ENCODE assay signal across 1 cellular context in the genomic region with DNA sequence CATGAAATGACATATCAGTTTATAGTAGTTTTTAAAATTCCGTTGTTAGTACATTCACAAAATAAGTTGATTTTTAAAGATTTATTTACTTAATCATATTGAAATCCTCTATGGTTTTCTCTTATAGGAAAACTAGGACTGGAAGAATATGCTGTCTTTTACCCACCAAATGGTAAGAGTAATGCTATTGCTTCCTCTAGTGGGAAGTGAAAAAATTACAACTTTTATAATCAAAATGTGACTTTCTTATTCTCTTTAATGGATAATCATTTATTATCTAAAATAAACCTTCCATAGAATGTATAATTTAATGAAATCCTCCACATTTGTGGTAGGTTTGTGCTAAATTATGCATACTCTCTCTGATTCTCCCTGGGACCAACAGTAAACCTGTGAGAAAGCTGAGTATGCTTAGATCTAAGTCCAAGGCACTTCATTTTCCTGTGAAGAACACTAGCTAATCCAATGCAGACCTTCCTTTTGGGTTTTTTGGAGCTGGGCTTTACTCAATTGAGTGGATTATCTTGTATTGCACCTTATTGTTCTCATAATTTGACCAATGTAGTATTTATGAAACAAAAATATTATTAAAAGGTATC.
TF ChIP-seq lines count a peak whose summit lies in the region.

No MANE protein-coding gene starts in this region.

TF ChIP-seq in SK-N-SH treated with all-trans-retinoic acid at 6 μM for 48 hours, 23 proteins besides CTCF, POLR2A, EP300 and RAD21 (continued from another document):
- TF ChIP-seq, protein P1, sequence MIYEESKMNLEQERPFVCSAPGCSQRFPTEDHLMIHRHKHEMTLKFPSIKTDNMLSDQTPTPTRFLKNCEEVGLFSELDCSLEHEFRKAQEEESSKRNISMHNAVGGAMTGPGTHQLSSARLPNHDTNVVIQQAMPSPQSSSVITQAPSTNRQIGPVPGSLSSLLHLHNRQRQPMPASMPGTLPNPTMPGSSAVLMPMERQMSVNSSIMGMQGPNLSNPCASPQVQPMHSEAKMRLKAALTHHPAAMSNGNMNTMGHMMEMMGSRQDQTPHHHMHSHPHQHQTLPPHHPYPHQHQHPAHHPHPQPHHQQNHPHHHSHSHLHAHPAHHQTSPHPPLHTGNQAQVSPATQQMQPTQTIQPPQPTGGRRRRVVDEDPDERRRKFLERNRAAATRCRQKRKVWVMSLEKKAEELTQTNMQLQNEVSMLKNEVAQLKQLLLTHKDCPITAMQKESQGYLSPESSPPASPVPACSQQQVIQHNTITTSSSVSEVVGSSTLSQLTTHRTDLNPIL (CRISPR knock-in tag; IDR thresholded peaks at IDR 0.05; ENCODE audit: low read depth) = no peak
- TF ChIP-seq SNAI2 (CRISPR knock-in tag; IDR thresholded peaks at IDR 0.05) (no peak), ZC3H10 (CRISPR knock-in tag; IDR thresholded peaks at IDR 0.05) (no peak)
- TF ChIP-seq, protein P2, sequence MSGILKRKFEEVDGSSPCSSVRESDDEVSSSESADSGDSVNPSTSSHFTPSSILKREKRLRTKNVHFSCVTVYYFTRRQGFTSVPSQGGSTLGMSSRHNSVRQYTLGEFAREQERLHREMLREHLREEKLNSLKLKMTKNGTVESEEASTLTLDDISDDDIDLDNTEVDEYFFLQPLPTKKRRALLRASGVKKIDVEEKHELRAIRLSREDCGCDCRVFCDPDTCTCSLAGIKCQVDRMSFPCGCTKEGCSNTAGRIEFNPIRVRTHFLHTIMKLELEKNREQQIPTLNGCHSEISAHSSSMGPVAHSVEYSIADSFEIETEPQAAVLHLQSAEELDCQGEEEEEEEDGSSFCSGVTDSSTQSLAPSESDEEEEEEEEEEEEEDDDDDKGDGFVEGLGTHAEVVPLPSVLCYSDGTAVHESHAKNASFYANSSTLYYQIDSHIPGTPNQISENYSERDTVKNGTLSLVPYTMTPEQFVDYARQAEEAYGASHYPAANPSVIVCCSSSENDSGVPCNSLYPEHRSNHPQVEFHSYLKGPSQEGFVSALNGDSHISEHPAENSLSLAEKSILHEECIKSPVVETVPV (CRISPR knock-in tag; IDR thresholded peaks at IDR 0.05) = no peak
